In genomic region chrX:23373129-23373804, GRCh38 we compare ENCODE assay signal across 1 cellular context.
TF ChIP-seq lines count a peak whose summit lies in the region.

No MANE protein-coding gene starts in this region.

TF ChIP-seq in HEK293, 187 proteins besides CTCF, POLR2A, EP300 and RAD21 (continued from another document):
- TF ChIP-seq KLF17 (tag by site-specific recombination; IDR thresholded peaks at IDR 0.05) (no peak), ZNF600 (tag by site-specific recombination; IDR thresholded peaks at IDR 0.05) (0 out of 2 replicates have a peak, but pooled peaks have one; percentile 20), ZBTB17 (tag by site-specific recombination; IDR thresholded peaks at IDR 0.05) (no peak), ZNF280D (tag by site-specific recombination; IDR thresholded peaks at IDR 0.05) (no peak), ZNF629 (tag by site-specific recombination; IDR thresholded peaks at IDR 0.05) (peak; percentile 74), ZNF221 (tag by site-specific recombination; IDR thresholded peaks at IDR 0.05; ENCODE audit: borderline replicate concordance) (no peak), ZNF112 (tag by site-specific recombination; IDR thresholded peaks at IDR 0.05) (no peak), ZNF362 (tag by site-specific recombination; IDR thresholded peaks at IDR 0.05) (no peak), EGR2 (tag by site-specific recombination; IDR thresholded peaks at IDR 0.05; ENCODE audit: low read depth) (0 out of 2 replicates have a peak, but pooled peaks have one; percentile 14), ATF2 (tag by site-specific recombination; IDR thresholded peaks at IDR 0.05; ENCODE audit: low read depth) (peak; percentile 13; the same call in 1 of the 2 replicates), HOXC10 (CRISPR knock-in tag; IDR thresholded peaks at IDR 0.05) (no peak), ZNF184 (tag by site-specific recombination; IDR thresholded peaks at IDR 0.05) (no peak), SETDB1 (IDR thresholded peaks at IDR 0.05; ENCODE audit: insufficient read length, low read length) (no peak), ZNF211 (tag by site-specific recombination; IDR thresholded peaks at IDR 0.05; ENCODE audit: low read depth) (no peak), KLF1 (tag by site-specific recombination; IDR thresholded peaks at IDR 0.05) (no peak), ZNF645 (tag by site-specific recombination; IDR thresholded peaks at IDR 0.05) (no peak), ZNF48 (tag by site-specific recombination; IDR thresholded peaks at IDR 0.05) (no peak)
